ENCODE assay signal across 29 cellular contexts in genomic region chr12:81255456-81255855, GRCh38.
"Had no signal": no experiment of that assay in that cellular context is flagged by ENCODE, and none has a peak within 500 bp of the region (broad histone marks: within the 10 kb centered on the region; RNA-seq: fewer than 3 reads in every experiment).

No MANE protein-coding gene starts in this region.

- H3K27me3 ChIP-seq: foreskin keratinocyte, neutrophil, right lobe of liver, suprapubic skin, upper lobe of left lung had no signal

- H3K4me3 Mint-ChIP-seq: activated CD4-positive, alpha-beta T cell treated with anti-CD3 and anti-CD28 coated beads, Interleukin-2, amount 10 ng/mL, durations not matched to agents 7 days and 5 days; activated CD8-positive, alpha-beta memory T cell treated with anti-CD3 and anti-CD28 coated beads, Interleukin-2, amount 10 ng/mL, durations not matched to agents 7 days and 5 days; activated CD8-positive, alpha-beta T cell treated with anti-CD3 and anti-CD28 coated beads for 36 hours; activated naive CD8-positive, alpha-beta T cell treated with anti-CD3 and anti-CD28 coated beads, Interleukin-2, amount 50 U/mL, for 24 hours; activated T-helper 1 cell treated with anti-CD3 and anti-CD28 coated beads, Interleukin-12 subunit alpha, Interleukin-12 subunit beta, Interleukin-2, Interleukin-4 antibody, amounts not matched to agents 30 ng/mL and 10 ng/mL and 1 ng/mL, durations not matched to agents 14 hours and 24 hours and 36 hours; brain; dendritic cell treated with granulocyte-macrophage colony-stimulating factor and Interleukin-4, amounts not matched to agents 40 ng/mL and 50 ng/mL, for 4 days; natural killer cell; stimulated activated effector memory CD8-positive, alpha-beta T cell treated with anti-CD3 and anti-CD28 coated beads, Interleukin-12 subunit alpha, Interleukin-12 subunit beta, amount 100 ng/mL, for 72 hours; stimulated activated naive CD8-positive, alpha-beta T cell treated with anti-CD3 and anti-CD28 coated beads, Interleukin-15, amount 100 ng/mL, for 72 hours; T-helper 2 cell treated with Interferon-gamma antibody and Interleukin-4, amounts not matched to agents 5 μg/mL and 100 μg/mL, for 36 hours had no signal

- H3K4me1 ChIP-seq: foreskin keratinocyte, parathyroid adenoma, suprapubic skin, upper lobe of left lung had no signal

- H3K27me3 Mint-ChIP-seq: activated CD4-positive, alpha-beta T cell treated with anti-CD3 and anti-CD28 coated beads, Interleukin-2, amount 10 ng/mL, durations not matched to agents 7 days and 5 days; activated CD8-positive, alpha-beta memory T cell treated with anti-CD3 and anti-CD28 coated beads, Interleukin-2, amount 10 ng/mL, durations not matched to agents 7 days and 5 days; activated CD8-positive, alpha-beta T cell treated with anti-CD3 and anti-CD28 coated beads for 36 hours; activated naive CD8-positive, alpha-beta T cell treated with anti-CD3 and anti-CD28 coated beads, Interleukin-2, amount 50 U/mL, for 24 hours; brain; dendritic cell treated with granulocyte-macrophage colony-stimulating factor and Interleukin-4, amounts not matched to agents 40 ng/mL and 50 ng/mL, for 4 days; stimulated activated naive CD8-positive, alpha-beta T cell treated with anti-CD3 and anti-CD28 coated beads, Interleukin-15, amount 100 ng/mL, for 72 hours had no signal

- H3K9me3 ChIP-seq: neutrophil, right lobe of liver, suprapubic skin, upper lobe of left lung had no signal

- H3K9me3 Mint-ChIP-seq: activated CD4-positive, alpha-beta T cell treated with anti-CD3 and anti-CD28 coated beads, Interleukin-2, amount 10 ng/mL, durations not matched to agents 7 days and 5 days; activated naive CD8-positive, alpha-beta T cell treated with anti-CD3 and anti-CD28 coated beads, Interleukin-2, amount 50 U/mL, for 24 hours; activated T-helper 1 cell treated with anti-CD3 and anti-CD28 coated beads, Interleukin-12 subunit alpha, Interleukin-12 subunit beta, Interleukin-2, Interleukin-4 antibody, amounts not matched to agents 30 ng/mL and 10 ng/mL and 1 ng/mL, durations not matched to agents 14 hours and 24 hours and 36 hours; brain; dendritic cell treated with granulocyte-macrophage colony-stimulating factor and Interleukin-4, amounts not matched to agents 40 ng/mL and 50 ng/mL, for 4 days; T-helper 2 cell treated with Interferon-gamma antibody and Interleukin-4, amounts not matched to agents 5 μg/mL and 100 μg/mL, for 36 hours had no signal

- H3K4me1 Mint-ChIP-seq: activated CD4-positive, alpha-beta T cell treated with anti-CD3 and anti-CD28 coated beads, Interleukin-2, amount 10 ng/mL, durations not matched to agents 7 days and 5 days; activated CD8-positive, alpha-beta memory T cell treated with anti-CD3 and anti-CD28 coated beads, Interleukin-2, amount 10 ng/mL, durations not matched to agents 7 days and 5 days; activated naive CD8-positive, alpha-beta T cell treated with anti-CD3 and anti-CD28 coated beads, Interleukin-2, amount 50 U/mL, for 24 hours; natural killer cell; stimulated activated effector memory CD8-positive, alpha-beta T cell treated with anti-CD3 and anti-CD28 coated beads, Interleukin-12 subunit alpha, Interleukin-12 subunit beta, amount 100 ng/mL, for 72 hours; stimulated activated naive CD8-positive, alpha-beta T cell treated with anti-CD3 and anti-CD28 coated beads, Interleukin-15, amount 100 ng/mL, for 72 hours had no signal

- H3K27ac Mint-ChIP-seq: activated CD4-positive, alpha-beta T cell treated with anti-CD3 and anti-CD28 coated beads, Interleukin-2, amount 10 ng/mL, durations not matched to agents 7 days and 5 days; activated CD8-positive, alpha-beta memory T cell treated with anti-CD3 and anti-CD28 coated beads, Interleukin-2, amount 10 ng/mL, durations not matched to agents 7 days and 5 days; activated CD8-positive, alpha-beta T cell treated with anti-CD3 and anti-CD28 coated beads for 36 hours; activated naive CD8-positive, alpha-beta T cell treated with anti-CD3 and anti-CD28 coated beads, Interleukin-2, amount 50 U/mL, for 24 hours; activated T-helper 1 cell treated with anti-CD3 and anti-CD28 coated beads, Interleukin-12 subunit alpha, Interleukin-12 subunit beta, Interleukin-2, Interleukin-4 antibody, amounts not matched to agents 30 ng/mL and 10 ng/mL and 1 ng/mL, durations not matched to agents 14 hours and 24 hours and 36 hours; brain; dendritic cell treated with granulocyte-macrophage colony-stimulating factor and Interleukin-4, amounts not matched to agents 40 ng/mL and 50 ng/mL, for 4 days; natural killer cell; stimulated activated effector memory CD8-positive, alpha-beta T cell treated with anti-CD3 and anti-CD28 coated beads, Interleukin-12 subunit alpha, Interleukin-12 subunit beta, amount 100 ng/mL, for 72 hours; stimulated activated naive CD8-positive, alpha-beta T cell treated with anti-CD3 and anti-CD28 coated beads, Interleukin-15, amount 100 ng/mL, for 72 hours; T-helper 2 cell treated with Interferon-gamma antibody and Interleukin-4, amounts not matched to agents 5 μg/mL and 100 μg/mL, for 36 hours had no signal

- DNase-seq: activated CD4-positive, alpha-beta T cell treated with anti-CD3 and anti-CD28 coated beads, Interleukin-2, amount 10 ng/mL, durations not matched to agents 7 days and 5 days; activated CD4-positive, CD25-positive, alpha-beta regulatory T cell treated with anti-CD3 and anti-CD28 coated beads, Interleukin-2, amount 50 U/mL, for 72 hours; activated CD8-positive, alpha-beta memory T cell treated with anti-CD3 and anti-CD28 coated beads, Interleukin-2, amount 10 ng/mL, durations not matched to agents 7 days and 5 days; activated CD8-positive, alpha-beta T cell treated with anti-CD3 and anti-CD28 coated beads for 36 hours; activated gamma-delta T cell; activated naive CD4-positive, alpha-beta T cell treated with anti-CD3 and anti-CD28 coated beads, Interleukin-2, amount 50 U/mL, for 16 hours; activated naive CD8-positive, alpha-beta T cell treated with anti-CD3 and anti-CD28 coated beads, Interleukin-2, amount 50 U/mL, for 24 hours; activated T-cell treated with anti-CD3 and anti-CD28 coated beads for 4 hours; aorta; effector CD8-positive, alpha-beta T cell; foreskin keratinocyte; left ventricle myocardium superior; mammary epithelial cell; midbrain; natural killer cell; right lobe of liver; small intestine; stimulated activated CD4-positive, alpha-beta T cell treated with anti-CD3 and anti-CD28 coated beads, Interleukin-2, amount 100 ng/mL, for 24 hours; stimulated activated naive CD8-positive, alpha-beta T cell treated with anti-CD3 and anti-CD28 coated beads, Interleukin-15, amount 100 ng/mL, for 72 hours; upper lobe of left lung had no signal

- H3K9ac ChIP-seq: parathyroid adenoma had no signal

- H3K4me3 ChIP-seq: right lobe of liver, suprapubic skin, upper lobe of left lung had no signal

- H3K36me3 Mint-ChIP-seq: activated CD8-positive, alpha-beta memory T cell treated with anti-CD3 and anti-CD28 coated beads, Interleukin-2, amount 10 ng/mL, durations not matched to agents 7 days and 5 days; brain; natural killer cell; stimulated activated effector memory CD8-positive, alpha-beta T cell treated with anti-CD3 and anti-CD28 coated beads, Interleukin-12 subunit alpha, Interleukin-12 subunit beta, amount 100 ng/mL, for 72 hours had no signal

- H3K36me3 ChIP-seq: neutrophil, right lobe of liver, suprapubic skin had no signal

- H3K27ac ChIP-seq: foreskin keratinocyte, neutrophil, parathyroid adenoma, right lobe of liver, suprapubic skin, upper lobe of left lung, VCaP had no signal
